24 cellular contexts compared by ENCODE assay signal in the genomic region with DNA sequence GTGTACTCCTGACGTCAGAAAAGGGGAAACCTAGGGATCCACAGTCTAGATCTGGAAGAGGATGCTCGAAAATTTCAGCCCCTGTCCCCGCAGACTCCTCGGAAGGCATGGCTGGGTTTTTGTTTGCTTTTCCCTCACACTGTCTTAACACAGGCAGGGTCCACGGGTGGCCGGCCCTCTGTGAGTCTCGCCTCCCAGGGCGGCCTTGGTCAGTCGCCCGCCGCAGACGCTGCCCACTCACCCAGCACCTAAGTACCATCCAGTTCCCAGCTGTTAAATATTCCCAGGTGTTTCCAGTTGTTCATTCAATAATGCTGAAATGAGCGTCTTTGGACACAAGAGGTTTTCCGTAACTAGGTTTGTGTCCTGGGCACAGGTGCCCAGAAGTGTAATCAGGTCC.
"Had no signal": no experiment of that assay in that cellular context is flagged by ENCODE, and none has a peak within 500 bp of the region (broad histone marks: within the 10 kb centered on the region; RNA-seq: fewer than 3 reads in every experiment).

No MANE protein-coding gene starts in this region.

- DNase-seq: activated CD4-positive, alpha-beta T cell treated with anti-CD3 and anti-CD28 coated beads for 48 hours; activated CD4-positive, alpha-beta T cell treated with anti-CD3 and anti-CD28 coated beads, Interleukin-2, amount 50 U/mL, for 48 hours; activated CD8-positive, alpha-beta memory T cell treated with anti-CD3 and anti-CD28 coated beads for 24 hours; activated effector memory CD4-positive, alpha-beta T cell treated with anti-CD3 and anti-CD28 coated beads, Interleukin-2, amount 50 U/mL, for 16 hours; activated naive CD4-positive, alpha-beta T cell treated with anti-CD3 and anti-CD28 coated beads, Interleukin-2, amount 50 U/mL, for 16 hours; amniotic stem cell; dermis blood vessel endothelial cell; effector memory CD4-positive, alpha-beta T cell; left ventricle myocardium superior; mammary epithelial cell; stimulated activated CD4-positive, alpha-beta T cell treated with anti-CD3 and anti-CD28 coated beads, Interleukin-2, amount 100 ng/mL, for 48 hours; T1000; WERI-Rb-1 had no signal

- H3K4me3 Mint-ChIP-seq: central memory CD8-positive, alpha-beta T cell; stimulated activated naive CD8-positive, alpha-beta T cell treated with anti-CD3 and anti-CD28 coated beads, Interleukin-15, Interleukin-2, amounts not matched to agents 100 ng/mL and 50 ng/mL, for 24 hours; T-helper 1 cell treated with Interleukin-12 subunit alpha and Interleukin-12 subunit beta and Interleukin-4 antibody, amounts not matched to agents 30 μg/mL and 1 μg/mL, for 36 hours had no signal

- ATAC-seq: activated CD4-positive, CD25-positive, alpha-beta regulatory T cell treated with anti-CD3 and anti-CD28 coated beads, Interleukin-2, amount 50 U/mL, for 24 hours; left ventricle myocardium superior; pancreas; right cardiac atrium had no signal

- FAIRE-seq: colon, frontal cortex, islet of Langerhans, pancreas had no signal

- H3K27ac Mint-ChIP-seq: stimulated activated naive CD8-positive, alpha-beta T cell treated with anti-CD3 and anti-CD28 coated beads, Interleukin-15, Interleukin-2, amounts not matched to agents 100 ng/mL and 50 ng/mL, for 24 hours; T-helper 1 cell treated with Interleukin-12 subunit alpha and Interleukin-12 subunit beta and Interleukin-4 antibody, amounts not matched to agents 30 μg/mL and 1 μg/mL, for 36 hours had no signal

- H3K27me3 ChIP-seq: breast epithelium, pancreas, tibial artery had no signal

- H3K27me3 Mint-ChIP-seq: stimulated activated naive CD8-positive, alpha-beta T cell treated with anti-CD3 and anti-CD28 coated beads, Interleukin-15, Interleukin-2, amounts not matched to agents 100 ng/mL and 50 ng/mL, for 24 hours had no signal

- H3K4me1 Mint-ChIP-seq: central memory CD8-positive, alpha-beta T cell had no signal

- H3K9me3 ChIP-seq: breast epithelium, pancreas, tibial artery had no signal

- H3K4me1 ChIP-seq: breast epithelium, pancreas, tibial artery had no signal

- H3K4me3 ChIP-seq: breast epithelium, pancreas, tibial artery had no signal

- H3K36me3 ChIP-seq: breast epithelium, pancreas, tibial artery, WERI-Rb-1 had no signal

- H3K27ac ChIP-seq: breast epithelium, pancreas, tibial artery, WERI-Rb-1 had no signal

- H3K9me3 Mint-ChIP-seq: central memory CD8-positive, alpha-beta T cell; stimulated activated naive CD8-positive, alpha-beta T cell treated with anti-CD3 and anti-CD28 coated beads, Interleukin-15, Interleukin-2, amounts not matched to agents 100 ng/mL and 50 ng/mL, for 24 hours; T-helper 1 cell treated with Interleukin-12 subunit alpha and Interleukin-12 subunit beta and Interleukin-4 antibody, amounts not matched to agents 30 μg/mL and 1 μg/mL, for 36 hours had no signal
